Comparison of ENCODE assay signal across 8 cellular contexts in the genomic region with DNA sequence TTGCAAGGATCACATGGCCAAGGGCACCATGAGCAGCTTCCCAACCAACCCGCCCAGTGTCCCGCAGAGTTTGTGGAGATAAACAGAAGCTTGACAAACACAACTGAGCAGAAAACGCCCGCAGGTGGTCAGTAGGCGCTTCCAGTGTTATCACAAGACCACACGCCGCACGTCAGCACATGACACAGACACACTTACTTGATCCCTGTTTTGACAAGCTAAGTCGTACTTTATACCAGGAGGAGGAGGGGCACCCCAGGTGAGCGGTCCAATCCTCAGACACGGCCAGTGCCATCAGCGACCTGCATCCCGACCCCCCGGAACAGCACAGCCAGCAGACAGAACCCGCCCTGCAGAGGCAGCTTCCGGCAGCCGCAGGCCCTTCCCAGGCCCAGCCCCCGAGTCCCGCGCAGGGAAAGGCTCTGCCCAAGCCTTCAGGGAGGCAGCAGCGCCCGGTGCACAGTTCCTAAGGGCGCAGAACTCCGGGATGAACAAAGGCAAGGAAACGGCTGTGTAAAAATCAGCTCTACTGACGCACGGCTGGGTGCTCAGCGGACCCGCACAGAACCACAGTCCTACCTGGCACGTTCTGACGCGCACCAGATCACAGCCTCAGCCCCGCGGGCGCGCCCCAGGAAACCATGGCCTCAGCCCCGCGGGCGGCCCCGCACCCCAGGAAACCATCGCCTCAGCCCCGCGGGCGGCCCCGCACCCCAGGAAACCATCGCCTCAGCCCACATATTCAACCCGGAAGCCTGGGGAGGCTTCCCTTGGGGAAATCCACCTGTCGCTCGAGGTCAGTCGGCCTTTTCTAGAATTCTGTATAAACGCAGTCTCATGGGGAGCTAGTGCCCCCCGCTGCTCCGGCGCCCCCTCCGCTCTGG. TPM values are rescaled to one million over a fixed set of nuclear protein-coding genes. Genes with fewer than 3 reads are reported as not detected.
DNase-seq lines count a peak whose midpoint lies in the region; ATAC-seq, FAIRE-seq and TF ChIP-seq lines count a peak whose summit lies in the region.

No MANE protein-coding gene starts in this region.

- no peak for ATAC-seq in GM21390 (IDR thresholded peaks at IDR 0.05; ENCODE audit: unreplicated experiment)

- DNase-seq in GM19238 (ENCODE audit: insufficient read length, low spot score) = peak; percentile 64
- DNase-seq in UCSD-AML1 (lab: John Stamatoyannopoulos, UW; ENCODE audit: unreplicated experiment) = peak; percentile 75
- no peak for DNase-seq in coronary artery (ENCODE audit: low spot score)
- DNase-seq in stimulated activated CD4-positive, alpha-beta T cell treated with anti-CD3 and anti-CD28 coated beads, Interleukin-4, amount 100 ng/mL, for 4 hours = peak; percentile 42 to 53
- no peak for DNase-seq in DMS79 (lab: John Stamatoyannopoulos, UW)
- DNase-seq in frontal cortex (ENCODE audit: low spot score in 2 of 2) = no peak
- DNase-seq in NCI-H2227 treated with DMSO at 0.1 percent for 48 hours (lab: John Stamatoyannopoulos, UW) = no peak

- peak overlapping the region; percentile 30 for H3K4me3 ChIP-seq in coronary artery

- TF ChIP-seq CTCF in coronary artery (IDR thresholded peaks at IDR 0.05) = no peak

- FAIRE-seq in frontal cortex (lab: Jason Lieb, UNC) = no peak

- no peak overlapping the region for H3K27ac ChIP-seq in coronary artery

RNA-seq across cellular contexts. Expression of a gene that starts 27.8 kb away (rescaled TPM):
- 24.5 TPM for total RNA-seq in frontal cortex

RNA-seq across cellular contexts. Expression of a gene that starts 41.7 kb away (rescaled TPM):
- 11.4 TPM for total RNA-seq in frontal cortex

RNA-seq across cellular contexts. Expression of a gene that starts 44.3 kb away (rescaled TPM):
- 51.4 TPM for total RNA-seq in frontal cortex

RNA-seq across cellular contexts. Expression of a gene that starts 45.6 kb away (rescaled TPM):
- 44.8 TPM for total RNA-seq in frontal cortex

RNA-seq across cellular contexts. Expression of a gene that starts 48.9 kb away (rescaled TPM):
- 6.5 TPM for total RNA-seq in frontal cortex

Comparison
In these comparisons a context has a peak if more than half of its experiments do, and no peak if none do; other contexts are left out.
1. DNase-seq: peak in GM19238 (single experiment), UCSD-AML1 (single experiment) and stimulated activated CD4-positive, alpha-beta T cell treated with anti-CD3 and anti-CD28 coated beads, Interleukin-4, amount 100 ng/mL, for 4 hours (2 of 2); none in coronary artery (single experiment), DMS79 (single experiment), frontal cortex (0 of 2) and NCI-H2227 treated with DMSO at 0.1 percent for 48 hours (single experiment).